In the genomic region with DNA sequence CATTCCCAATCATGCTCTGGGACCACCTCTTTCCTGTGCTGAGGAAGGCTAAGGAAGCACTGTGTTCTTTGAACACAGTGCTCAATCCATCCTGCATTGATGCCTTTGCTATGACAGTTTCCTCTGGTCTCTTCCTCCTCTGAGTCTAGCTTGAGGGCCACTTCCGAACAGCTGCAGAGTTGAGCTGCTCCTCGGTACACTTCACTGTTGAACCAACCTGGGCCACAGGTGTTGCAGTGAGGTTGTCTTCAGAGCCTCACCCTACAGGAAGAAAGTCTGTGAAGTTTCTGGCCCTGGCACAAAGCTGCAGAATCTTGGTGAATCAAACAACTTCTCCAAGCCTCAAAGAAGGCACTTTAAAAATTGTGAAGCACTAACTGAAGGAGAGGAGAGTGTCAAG, we compare ENCODE assay signal across 30 cellular contexts.
"Had no signal": no experiment of that assay in that cellular context is flagged by ENCODE, and none has a peak within 500 bp of the region (broad histone marks: within the 10 kb centered on the region; RNA-seq: fewer than 3 reads in every experiment).

No MANE protein-coding gene starts in this region.

- H3K9me3 ChIP-seq: ascending aorta, breast epithelium, colonic mucosa had no signal

- H3K4me3 ChIP-seq: ascending aorta, breast epithelium, cardiac muscle cell, colonic mucosa had no signal

- H3K4me1 ChIP-seq: breast epithelium, colonic mucosa had no signal

- H3K4me3 Mint-ChIP-seq: activated CD4-positive, alpha-beta memory T cell treated with anti-CD3 and anti-CD28 coated beads, Interleukin-2, amount 10 ng/mL, durations not matched to agents 7 days and 5 days; activated CD4-positive, alpha-beta T cell treated with anti-CD3 and anti-CD28 coated beads for 36 hours; activated CD4-positive, alpha-beta T cell treated with anti-CD3 and anti-CD28 coated beads, Interleukin-2, amount 10 ng/mL, durations not matched to agents 7 days and 5 days; activated naive CD4-positive, alpha-beta T cell treated with anti-CD3 and anti-CD28 coated beads, Interleukin-2, amount 10 ng/mL, durations not matched to agents 7 days and 5 days; activated naive CD8-positive, alpha-beta T cell treated with anti-CD3 and anti-CD28 coated beads, Interleukin-2, amount 10 ng/mL, durations not matched to agents 7 days and 5 days; activated T-cell treated with anti-CD3 and anti-CD28 coated beads, Interleukin-2, amount 50 U/mL, for 24 hours; activated T-cell treated with anti-CD3 and anti-CD28 coated beads, Interleukin-2, amount 50 U/mL, for 72 hours; brain had no signal

- FAIRE-seq: endometrium, endothelial cell of umbilical vein, frontal cortex had no signal

- H3K27me3 Mint-ChIP-seq: brain had no signal

- H3K27me3 ChIP-seq: ascending aorta, breast epithelium, cardiac muscle cell, colonic mucosa had no signal

- H3K36me3 Mint-ChIP-seq: activated naive CD4-positive, alpha-beta T cell treated with anti-CD3 and anti-CD28 coated beads, Interleukin-2, amount 10 ng/mL, durations not matched to agents 7 days and 5 days; activated naive CD8-positive, alpha-beta T cell treated with anti-CD3 and anti-CD28 coated beads, Interleukin-2, amount 10 ng/mL, durations not matched to agents 7 days and 5 days; brain had no signal

- DNase-seq: activated CD4-positive, alpha-beta memory T cell treated with anti-CD3 and anti-CD28 coated beads, Interleukin-2, amount 10 ng/mL, durations not matched to agents 7 days and 5 days; activated CD4-positive, alpha-beta T cell treated with anti-CD3 and anti-CD28 coated beads for 36 hours; activated CD4-positive, alpha-beta T cell treated with anti-CD3 and anti-CD28 coated beads, Interleukin-2, amount 10 ng/mL, durations not matched to agents 7 days and 5 days; activated CD4-positive, alpha-beta T cell treated with anti-CD3 and anti-CD28 coated beads, Interleukin-2, amount 50 U/mL, for 4 hours; activated CD4-positive, CD25-positive, alpha-beta regulatory T cell; activated CD4-positive, CD25-positive, alpha-beta regulatory T cell treated with anti-CD3 and anti-CD28 coated beads, Interleukin-2, amount 50 U/mL, for 72 hours; activated CD8-positive, alpha-beta memory T cell treated with anti-CD3 and anti-CD28 coated beads, Interleukin-2, amount 50 U/mL, for 48 hours; activated gamma-delta T cell; activated naive CD4-positive, alpha-beta T cell; activated naive CD4-positive, alpha-beta T cell treated with anti-CD3 and anti-CD28 coated beads, Interleukin-2, amount 10 ng/mL, durations not matched to agents 7 days and 5 days; activated naive CD8-positive, alpha-beta T cell treated with anti-CD3 and anti-CD28 coated beads, Interleukin-2, amount 10 ng/mL, durations not matched to agents 7 days and 5 days; activated T-cell treated with anti-CD3 and anti-CD28 coated beads for 4 hours; activated T-cell treated with anti-CD3 and anti-CD28 coated beads, Interleukin-2, amount 50 U/mL, for 24 hours; activated T-cell treated with anti-CD3 and anti-CD28 coated beads, Interleukin-2, amount 50 U/mL, for 72 hours; central memory CD4-positive, alpha-beta T cell; cerebellar nuclear complex; colonic mucosa; effector CD8-positive, alpha-beta T cell; foreskin fibroblast; head of caudate nucleus; T-helper 2 cell had no signal

- ATAC-seq: activated CD4-positive, alpha-beta T cell treated with anti-CD3 and anti-CD28 coated beads for 36 hours; activated naive CD4-positive, alpha-beta T cell treated with anti-CD3 and anti-CD28 coated beads, Interleukin-2, amount 50 U/mL, for 72 hours; activated T-cell treated with anti-CD3 and anti-CD28 coated beads, Interleukin-2, amount 50 U/mL, for 72 hours had no signal

- H3K27ac Mint-ChIP-seq: activated CD4-positive, alpha-beta memory T cell treated with anti-CD3 and anti-CD28 coated beads, Interleukin-2, amount 10 ng/mL, durations not matched to agents 7 days and 5 days; activated CD4-positive, alpha-beta T cell treated with anti-CD3 and anti-CD28 coated beads for 36 hours; activated CD4-positive, alpha-beta T cell treated with anti-CD3 and anti-CD28 coated beads, Interleukin-2, amount 10 ng/mL, durations not matched to agents 7 days and 5 days; activated naive CD4-positive, alpha-beta T cell treated with anti-CD3 and anti-CD28 coated beads, Interleukin-2, amount 10 ng/mL, durations not matched to agents 7 days and 5 days; activated naive CD4-positive, alpha-beta T cell treated with anti-CD3 and anti-CD28 coated beads, Interleukin-2, amount 50 U/mL, for 72 hours; activated naive CD8-positive, alpha-beta T cell treated with anti-CD3 and anti-CD28 coated beads, Interleukin-2, amount 10 ng/mL, durations not matched to agents 7 days and 5 days; activated T-cell treated with anti-CD3 and anti-CD28 coated beads, Interleukin-2, amount 50 U/mL, for 24 hours; activated T-cell treated with anti-CD3 and anti-CD28 coated beads, Interleukin-2, amount 50 U/mL, for 72 hours; brain had no signal

- H3K36me3 ChIP-seq: ascending aorta, breast epithelium, cardiac muscle cell, colonic mucosa had no signal

- H3K27ac ChIP-seq: ascending aorta, breast epithelium, cardiac muscle cell, colonic mucosa, epithelial cell of prostate had no signal

- H3K4me1 Mint-ChIP-seq: activated CD4-positive, alpha-beta memory T cell treated with anti-CD3 and anti-CD28 coated beads, Interleukin-2, amount 10 ng/mL, durations not matched to agents 7 days and 5 days; activated CD4-positive, alpha-beta T cell treated with anti-CD3 and anti-CD28 coated beads, Interleukin-2, amount 10 ng/mL, durations not matched to agents 7 days and 5 days; activated naive CD4-positive, alpha-beta T cell treated with anti-CD3 and anti-CD28 coated beads, Interleukin-2, amount 10 ng/mL, durations not matched to agents 7 days and 5 days had no signal

- H3K9me3 Mint-ChIP-seq: activated CD4-positive, alpha-beta memory T cell treated with anti-CD3 and anti-CD28 coated beads, Interleukin-2, amount 10 ng/mL, durations not matched to agents 7 days and 5 days; activated naive CD4-positive, alpha-beta T cell treated with anti-CD3 and anti-CD28 coated beads, Interleukin-2, amount 10 ng/mL, durations not matched to agents 7 days and 5 days; activated naive CD4-positive, alpha-beta T cell treated with anti-CD3 and anti-CD28 coated beads, Interleukin-2, amount 50 U/mL, for 72 hours; activated naive CD8-positive, alpha-beta T cell treated with anti-CD3 and anti-CD28 coated beads, Interleukin-2, amount 10 ng/mL, durations not matched to agents 7 days and 5 days; activated T-cell treated with anti-CD3 and anti-CD28 coated beads, Interleukin-2, amount 50 U/mL, for 24 hours; activated T-cell treated with anti-CD3 and anti-CD28 coated beads, Interleukin-2, amount 50 U/mL, for 72 hours had no signal
